ENCODE assay signal across 8 cellular contexts in the genomic region with DNA sequence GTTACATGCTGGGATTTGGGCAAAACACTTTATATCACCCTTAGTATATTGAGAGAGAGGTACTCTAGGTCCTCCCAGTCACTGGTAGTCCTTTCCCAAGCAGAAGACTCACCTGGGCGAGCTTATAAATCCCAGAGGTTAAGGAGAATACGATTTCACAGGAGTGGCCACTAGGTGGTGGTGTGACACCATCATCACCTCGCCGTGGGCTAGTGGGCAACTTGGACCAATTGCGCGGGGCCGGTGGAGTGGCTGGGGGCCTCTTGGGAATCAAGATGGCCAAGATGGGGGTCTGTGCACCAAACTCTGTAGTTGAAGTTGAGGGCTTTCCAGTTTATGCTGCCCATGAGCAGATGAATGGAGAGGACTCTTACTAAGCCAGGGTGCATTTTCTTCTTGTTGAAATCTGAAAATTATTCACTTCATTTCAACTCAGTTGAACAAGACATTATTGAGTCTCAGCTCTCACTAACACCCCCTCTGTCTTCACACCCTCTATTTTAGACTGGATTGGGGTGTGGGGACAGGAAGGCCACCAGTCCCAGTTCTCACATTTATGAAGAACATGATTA. TPM values are rescaled to one million over a fixed set of nuclear protein-coding genes. Genes with fewer than 3 reads are reported as not detected.
DNase-seq lines count a peak whose midpoint lies in the region; ATAC-seq and TF ChIP-seq lines count a peak whose summit lies in the region.

No MANE protein-coding gene starts in this region.

- ATAC-seq in left lung (peak; percentile 86), thoracic aorta (ENCODE audit: insufficient number of reproducible peaks, low FRiP score, low read depth) (no peak), HG03175 (IDR thresholded peaks at IDR 0.05; ENCODE audit: unreplicated experiment) (no peak)

- DNase-seq in GM19240 (ENCODE audit: insufficient read length, low spot score) (peak; percentile 5), cardiac fibroblast (ENCODE audit: low read depth in 2 of 2) (peak; percentile 26 to 38), left lung (no peak), thoracic aorta (ENCODE audit: low spot score) (no peak), DMS79 treated with DMSO at 0.1 percent for 48 hours (lab: John Stamatoyannopoulos, UW) (no peak)

- H3K4me3 ChIP-seq in cardiac fibroblast (replicated peaks in 1 of 2; ENCODE audit: low read depth in 2 of 2, low read length in 2 of 2) (no peak overlapping the region), left lung (no peak overlapping the region), thoracic aorta (no peak overlapping the region)

- TF ChIP-seq CTCF in C4-2B (conservative IDR thresholded peaks at IDR 0.05) (peak; percentile 75), cardiac fibroblast (IDR thresholded peaks at IDR 0.05; ENCODE audit: low read depth, low read length) (peak; percentile 57), left lung (IDR thresholded peaks at IDR 0.05) (peak; percentile 39 to 68), thoracic aorta (IDR thresholded peaks at IDR 0.05) (peak; percentile 44)

- H3K9me3 ChIP-seq in left lung = no peaks in the 10 kb centered on the region
- no peaks in the 10 kb centered on the region for H3K9me3 ChIP-seq in thoracic aorta

- no peaks in the 10 kb centered on the region for H3K36me3 ChIP-seq in left lung
- H3K36me3 ChIP-seq in thoracic aorta = no peaks in the 10 kb centered on the region

- intact Hi-C loops in left lung (cut with DNase I) = loop anchor here in 1 of 2 donors (5.0 kb wide), 1 partner anchor 1061 kb away; no protein-coding TSS in a partner anchor

- H3K4me1 ChIP-seq in left lung = no peaks in the 10 kb centered on the region
- no peaks in the 10 kb centered on the region for H3K4me1 ChIP-seq in thoracic aorta (ENCODE audit: control insufficient read depth in 1 of 2, low read depth in 2 of 2)

- H3K27ac ChIP-seq in C4-2B (no peak overlapping the region), left lung (no peak overlapping the region), thoracic aorta (no peak overlapping the region)

- H3K27me3 ChIP-seq in left lung (peaks cover 0 to 24% of the 10 kb centered on the region in 2 donors), thoracic aorta (replicated peaks; ENCODE audit: insufficient read depth) (no peaks in the 10 kb centered on the region)

TF ChIP-seq in PFSK-1, 5 proteins besides CTCF, POLR2A, EP300 and RAD21:
- no peak for TF ChIP-seq TAF1 (IDR thresholded peaks at IDR 0.05; ENCODE audit: borderline replicate concordance, insufficient read depth, low read length)
- TF ChIP-seq, protein P1, sequence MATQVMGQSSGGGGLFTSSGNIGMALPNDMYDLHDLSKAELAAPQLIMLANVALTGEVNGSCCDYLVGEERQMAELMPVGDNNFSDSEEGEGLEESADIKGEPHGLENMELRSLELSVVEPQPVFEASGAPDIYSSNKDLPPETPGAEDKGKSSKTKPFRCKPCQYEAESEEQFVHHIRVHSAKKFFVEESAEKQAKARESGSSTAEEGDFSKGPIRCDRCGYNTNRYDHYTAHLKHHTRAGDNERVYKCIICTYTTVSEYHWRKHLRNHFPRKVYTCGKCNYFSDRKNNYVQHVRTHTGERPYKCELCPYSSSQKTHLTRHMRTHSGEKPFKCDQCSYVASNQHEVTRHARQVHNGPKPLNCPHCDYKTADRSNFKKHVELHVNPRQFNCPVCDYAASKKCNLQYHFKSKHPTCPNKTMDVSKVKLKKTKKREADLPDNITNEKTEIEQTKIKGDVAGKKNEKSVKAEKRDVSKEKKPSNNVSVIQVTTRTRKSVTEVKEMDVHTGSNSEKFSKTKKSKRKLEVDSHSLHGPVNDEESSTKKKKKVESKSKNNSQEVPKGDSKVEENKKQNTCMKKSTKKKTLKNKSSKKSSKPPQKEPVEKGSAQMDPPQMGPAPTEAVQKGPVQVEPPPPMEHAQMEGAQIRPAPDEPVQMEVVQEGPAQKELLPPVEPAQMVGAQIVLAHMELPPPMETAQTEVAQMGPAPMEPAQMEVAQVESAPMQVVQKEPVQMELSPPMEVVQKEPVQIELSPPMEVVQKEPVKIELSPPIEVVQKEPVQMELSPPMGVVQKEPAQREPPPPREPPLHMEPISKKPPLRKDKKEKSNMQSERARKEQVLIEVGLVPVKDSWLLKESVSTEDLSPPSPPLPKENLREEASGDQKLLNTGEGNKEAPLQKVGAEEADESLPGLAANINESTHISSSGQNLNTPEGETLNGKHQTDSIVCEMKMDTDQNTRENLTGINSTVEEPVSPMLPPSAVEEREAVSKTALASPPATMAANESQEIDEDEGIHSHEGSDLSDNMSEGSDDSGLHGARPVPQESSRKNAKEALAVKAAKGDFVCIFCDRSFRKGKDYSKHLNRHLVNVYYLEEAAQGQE (IDR thresholded peaks at IDR 0.05; ENCODE audit: insufficient read depth in 1 of 2, low read depth in 2 of 2, low read length in 2 of 2) = peak; percentile 50 to 68; a peak in 2 of 4 replicates

RNA-seq across cellular contexts. Expression of gene PIRT, which starts 38.2 kb away (rescaled TPM):
- polyA plus RNA-seq in PFSK-1 (2012; ENCODE audit: insufficient read length, low read depth) = not detected
- total RNA-seq in left lung = not detected
- not detected for total RNA-seq in thoracic aorta

Comparison
In these comparisons a context has a peak if more than half of its experiments do, and no peak if none do; other contexts are left out.
1. DNase-seq: peak in GM19240 (single experiment) and cardiac fibroblast (2 of 2); none in left lung (0 of 2), thoracic aorta (single experiment) and DMS79 treated with DMSO at 0.1 percent for 48 hours (single experiment).
2. Peak in every context shown above with its lines, with median percentiles within 50 percentile points of each other: CTCF ChIP-seq.